22 cellular contexts compared by ENCODE assay signal in genomic region chr6:138101946-138102731, GRCh38. TPM values are rescaled to one million over a fixed set of nuclear protein-coding genes. Genes with fewer than 3 reads are reported as not detected.
DNase-seq lines count a peak whose midpoint lies in the region; ATAC-seq and TF ChIP-seq lines count a peak whose summit lies in the region.
"Had no signal": no experiment of that assay in that cellular context is flagged by ENCODE, and none has a peak within 500 bp of the region (broad histone marks: within the 10 kb centered on the region; RNA-seq: fewer than 3 reads in every experiment).

No MANE protein-coding gene starts in this region.

- H2BK120ac ChIP-seq in mesendoderm (ENCODE audit: low read depth, low read length), result no peak overlapping the region

- H2BK15ac ChIP-seq in mesendoderm (replicated peaks; ENCODE audit: low read depth), result no peak overlapping the region

- H3K36me3 ChIP-seq in esophagus squamous epithelium (peaks cover 0 to 23% (median 0%) of the 10 kb centered on the region in 3 donors), mesendoderm (ENCODE audit: control insufficient read depth, insufficient read depth, low read length) (no peaks in the 10 kb centered on the region), WERI-Rb-1 (no peaks in the 10 kb centered on the region)
- H3K36me3 ChIP-seq: neural progenitor cell had no signal

- peak; percentile 68 for ATAC-seq in Right ventricle myocardium inferior
- no peak for ATAC-seq in HG02642 (IDR thresholded peaks at IDR 0.05; ENCODE audit: poor library complexity, unreplicated experiment)
- ATAC-seq in GM19467 (IDR thresholded peaks at IDR 0.05; ENCODE audit: unreplicated experiment), result no peak
- ATAC-seq: left colon had no signal

- no peaks in the 10 kb centered on the region for H3K9me3 ChIP-seq in esophagus squamous epithelium
- H3K9me3 ChIP-seq in WERI-Rb-1 (ENCODE audit: severe bottlenecking), result no peaks in the 10 kb centered on the region

- no peak overlapping the region for H4K8ac ChIP-seq in mesendoderm (ENCODE audit: low read depth, low read length)

- H3K27me3 ChIP-seq in esophagus squamous epithelium, result peaks cover 0 to 6% (median 0%) of the 10 kb centered on the region in 4 donors
- no peaks in the 10 kb centered on the region for H3K27me3 ChIP-seq in mesendoderm (ENCODE audit: insufficient read depth, low read length, poor library complexity)
- H3K27me3 ChIP-seq in WERI-Rb-1 (ENCODE audit: insufficient read depth, low read depth, severe bottlenecking), result no peaks in the 10 kb centered on the region
- H3K27me3 ChIP-seq: neural progenitor cell had no signal

- intact Hi-C loops in Right ventricle myocardium inferior (cut with DNase I) (loop anchor here (10.0 kb wide), 1 partner anchor 443 kb away; no protein-coding TSS in a partner anchor), cardiac septum (cut with DNase I) (loop anchor here (5.0 to 10.0 kb wide), 3 partner anchors 55 to 397 kb away; partner anchors contain the start of gene TNFAIP3), esophagus squamous epithelium (cut with DNase I) (no loop called here)

- H3K4me3 ChIP-seq in esophagus squamous epithelium (peak overlapping the region; percentile 1 to 83 (median 75)), mesendoderm (ENCODE audit: low read length) (no peak overlapping the region), WERI-Rb-1 (ENCODE audit: low read depth, low read length) (no peak overlapping the region)
- H3K4me3 ChIP-seq: coronary artery, neural progenitor cell had no signal

- H3K4ac ChIP-seq in mesendoderm (ENCODE audit: low read depth, low read length), result peak overlapping the region; percentile 79

- H4K5ac ChIP-seq in mesendoderm (ENCODE audit: low read length), result no peak overlapping the region

- DNase-seq in Right ventricle myocardium inferior (ENCODE audit: missing footprints) (no peak), cardiac septum (ENCODE audit: low spot score) (no peak), esophagus squamous epithelium (lab: John Stamatoyannopoulos, UW) (no peak), mesendoderm (peak; percentile 96), WERI-Rb-1 (no peak), HPDE6-E6E7 (ENCODE audit: extremely low spot score) (no peak)
- DNase-seq: 8988T; activated CD4-positive, alpha-beta T cell treated with anti-CD3 and anti-CD28 coated beads for 1 hour; activated CD8-positive, alpha-beta memory T cell treated with anti-CD3 and anti-CD28 coated beads for 24 hours; activated T-cell treated with anti-CD3 and anti-CD28 coated beads, Interleukin-2, amount 50 U/mL, for 48 hours; COR-L47; foreskin melanocyte; H9; Kasumi-1; left colon; NCI-H1048; NCI-H524; stimulated activated CD8-positive, alpha-beta memory T cell treated with anti-CD3 and anti-CD28 coated beads, Interleukin-4, amount 100 ng/mL, for 48 hours had no signal

- H3K18ac ChIP-seq in mesendoderm (ENCODE audit: low read length), result peak overlapping the region; percentile 93

- H3K4me2 ChIP-seq in mesendoderm (ENCODE audit: low read length), result no peak overlapping the region
- H3K4me2 ChIP-seq: neural progenitor cell had no signal

- H3K4me1 ChIP-seq in esophagus squamous epithelium (peaks cover 0 to 73% (median 6%) of the 10 kb centered on the region in 3 donors), mesendoderm (ENCODE audit: control insufficient read depth, low read depth, low read length) (peaks cover 11% of the 10 kb centered on the region)

- no peak overlapping the region for H3K9ac ChIP-seq in mesendoderm (ENCODE audit: low read length)
- H3K9ac ChIP-seq: neural progenitor cell had no signal

- H2BK5ac ChIP-seq in mesendoderm (ENCODE audit: low read length), result no peak overlapping the region

- H2AK5ac ChIP-seq in mesendoderm (ENCODE audit: low read length), result no peak overlapping the region

- H3K27ac ChIP-seq in esophagus squamous epithelium (peak overlapping the region; percentile 73 to 99 (median 98)), mesendoderm (ENCODE audit: low read depth, low read length) (peak overlapping the region; percentile 60), WERI-Rb-1 (no peak overlapping the region)
- H3K27ac ChIP-seq: coronary artery, neural progenitor cell had no signal

- no peak overlapping the region for H3K23ac ChIP-seq in mesendoderm (ENCODE audit: low read length)

- peak overlapping the region; percentile 46 for H3K56ac ChIP-seq in mesendoderm (ENCODE audit: low read length)

- H3K79me2 ChIP-seq in mesendoderm (ENCODE audit: control insufficient read depth, insufficient read depth, low read length), result peaks cover 35% of the 10 kb centered on the region

- TF ChIP-seq CTCF in esophagus squamous epithelium (IDR thresholded peaks at IDR 0.05), result no peak
- TF ChIP-seq CTCF in WERI-Rb-1 (IDR thresholded peaks at IDR 0.05; ENCODE audit: low read depth, low read length), result no peak

- H3K79me1 ChIP-seq in mesendoderm (ENCODE audit: low read length), result peaks cover 5% of the 10 kb centered on the region

- WGBS in esophagus squamous epithelium, 2 donors, result 32 to 53% methylated on average over 10 of the region's 10 CpGs
- no CpG with 5 or more reads among the region's 10 CpGs for WGBS in mesendoderm (ENCODE audit: extremely low coverage, insufficient coverage, low lambda C conversion rate)

- TF ChIP-seq POLR2A in esophagus squamous epithelium (IDR thresholded peaks at IDR 0.05), result no peak

RNA-seq across cellular contexts. Expression of gene PERP, which starts 5.1 kb away (rescaled TPM):
- 49.1 TPM for total RNA-seq in Right ventricle myocardium inferior
- total RNA-seq in cardiac septum, result 59.3 TPM
- total RNA-seq in esophagus squamous epithelium, result 100 to 1,000 TPM; 586 to 976 (median 833) TPM
- 82.2 TPM for polyA plus RNA-seq in mesendoderm (2013, experiment 1 of 2)
- polyA plus RNA-seq in mesendoderm (2013, experiment 2 of 2), result 82.8 TPM

RNA-seq across cellular contexts. Expression of gene ARFGEF3, which starts 59.6 kb away (rescaled TPM):
- total RNA-seq in Right ventricle myocardium inferior (1.4 TPM), cardiac septum (9.6 TPM), esophagus squamous epithelium (1 to 10 TPM in 2 of 4 donors, under 1 TPM in 2; 0.92 to 1.0 (median 0.99) TPM)
- 8.2 TPM for polyA plus RNA-seq in mesendoderm (2013, experiment 1 of 2)
- 8.0 TPM for polyA plus RNA-seq in mesendoderm (2013, experiment 2 of 2)

Comparison
In these comparisons a context has a peak if more than half of its experiments do, and no peak if none do; other contexts are left out.
1. H3K4me3 ChIP-seq: peak in esophagus squamous epithelium (4 of 4); none in mesendoderm (single experiment) and WERI-Rb-1 (single experiment).